In the genomic region with DNA sequence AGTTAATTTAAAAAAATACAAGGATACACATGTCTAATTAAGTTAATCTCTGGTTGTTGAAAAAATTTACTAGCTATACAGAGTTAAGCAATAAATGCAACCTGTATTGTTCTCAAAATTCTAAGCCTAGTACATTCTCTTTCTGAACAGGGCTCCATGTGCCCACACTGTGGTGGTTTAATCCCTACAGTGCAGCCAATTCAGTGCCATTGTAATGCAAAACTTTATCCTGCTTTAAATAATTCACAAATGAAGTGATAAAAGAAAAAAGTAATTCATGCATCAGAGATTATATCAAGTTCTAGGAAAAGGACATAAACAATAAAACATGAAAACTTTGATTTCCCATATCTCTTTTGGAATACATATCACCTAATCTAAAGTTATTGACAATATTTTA, we compare ENCODE assay signal across 25 cellular contexts.
"Had no signal": no experiment of that assay in that cellular context is flagged by ENCODE, and none has a peak within 500 bp of the region (broad histone marks: within the 10 kb centered on the region; RNA-seq: fewer than 3 reads in every experiment).

No MANE protein-coding gene starts in this region.

- H3K27ac ChIP-seq: colonic mucosa, epithelial cell of prostate, esophagus squamous epithelium, gastrocnemius medialis, heart right ventricle, left lung, lower lobe of right lung had no signal

- ATAC-seq: effector memory CD8-positive, alpha-beta T cell; esophagus mucosa; gastrocnemius medialis; heart right ventricle; left cardiac atrium; left lung; left ventricle myocardium superior; lower lobe of right lung; mucosa of descending colon had no signal

- H3K27ac Mint-ChIP-seq: dendritic cell treated with granulocyte-macrophage colony-stimulating factor and Interleukin-4, amounts not matched to agents 40 ng/mL and 50 ng/mL, for 4 days; effector memory CD8-positive, alpha-beta T cell; endodermal cell; mesothelial cell of epicardium; naive B cell had no signal

- H3K4me1 Mint-ChIP-seq: endodermal cell, mesothelial cell of epicardium, naive B cell had no signal

- DNase-seq: colonic mucosa; cortex of kidney; effector CD8-positive, alpha-beta T cell; effector memory CD8-positive, alpha-beta T cell; endodermal cell; erythroblast; esophagus squamous epithelium; foreskin fibroblast; foreskin melanocyte; gastrocnemius medialis; glutamatergic neuron; head of caudate nucleus; heart right ventricle; hippocampal formation; left cardiac atrium; left ventricle myocardium superior; lower lobe of right lung; mesenchymal stem cell; mucosa of descending colon; naive B cell had no signal

- H3K36me3 ChIP-seq: colonic mucosa, esophagus squamous epithelium, gastrocnemius medialis, heart right ventricle, left lung, lower lobe of right lung had no signal

- H3K36me3 Mint-ChIP-seq: mesothelial cell of epicardium, naive B cell had no signal

- H3K4me3 ChIP-seq: colonic mucosa, esophagus squamous epithelium, gastrocnemius medialis, heart right ventricle, left lung, lower lobe of right lung, mucosa of descending colon had no signal

- H3K9me3 ChIP-seq: colonic mucosa, esophagus squamous epithelium, gastrocnemius medialis, heart right ventricle, left lung, lower lobe of right lung, mucosa of descending colon had no signal

- H3K27me3 ChIP-seq: colonic mucosa, esophagus squamous epithelium, gastrocnemius medialis, heart right ventricle, left lung had no signal

- H3K9me3 Mint-ChIP-seq: mesothelial cell of epicardium had no signal

- H3K4me3 Mint-ChIP-seq: dendritic cell treated with granulocyte-macrophage colony-stimulating factor and Interleukin-4, amounts not matched to agents 40 ng/mL and 50 ng/mL, for 4 days; effector memory CD8-positive, alpha-beta T cell; endodermal cell; mesothelial cell of epicardium; naive B cell had no signal

- H3K27me3 Mint-ChIP-seq: dendritic cell treated with granulocyte-macrophage colony-stimulating factor and Interleukin-4, amounts not matched to agents 40 ng/mL and 50 ng/mL, for 4 days; effector memory CD8-positive, alpha-beta T cell; naive B cell had no signal

- H3K4me1 ChIP-seq: colonic mucosa, esophagus squamous epithelium, gastrocnemius medialis, heart right ventricle, left lung, lower lobe of right lung had no signal
